ENCODE assay signal across 10 cellular contexts in genomic region chr15:40937762-40938529, GRCh38. TPM values are rescaled to one million over a fixed set of nuclear protein-coding genes. Genes with fewer than 3 reads are reported as not detected.
A peak's percentile ranks its signal among the peaks of the same experiment; 100 is the strongest.
DNase-seq lines count a peak whose midpoint lies in the region; TF ChIP-seq lines count a peak whose summit lies in the region.
"Had no signal": no experiment of that assay in that cellular context is flagged by ENCODE, and none has a peak within 500 bp of the region (broad histone marks: within the 10 kb centered on the region; RNA-seq: fewer than 3 reads in every experiment).

No MANE protein-coding gene starts in this region.

- H3K27me3 Mint-ChIP-seq in activated CD4-positive, alpha-beta memory T cell treated with anti-CD3 and anti-CD28 coated beads, Interleukin-2, amount 10 ng/mL, durations not matched to agents 7 days and 5 days, result peaks cover 6% of the 10 kb centered on the region

- no peaks in the 10 kb centered on the region for H3K36me3 ChIP-seq in BJ (ENCODE audit: control insufficient read depth, insufficient read depth, low read length)
- peaks cover 0 to 3% of the 10 kb centered on the region in 2 experiments; a peak in 1 of 3 replicates for H3K36me3 ChIP-seq in HEK293 (ENCODE audit: control insufficient read depth in 2 of 2, insufficient read depth in 1 of 2, low read length in 2 of 2)
- H3K36me3 ChIP-seq in liver (ENCODE audit: control insufficient read depth in 4 of 4, insufficient read depth in 3 of 4, low read depth in 1 of 4, low read length in 3 of 4), result no peaks in the 10 kb centered on the region
- H3K36me3 ChIP-seq in thyroid gland, result no peaks in the 10 kb centered on the region

- no peaks in the 10 kb centered on the region for H3K36me3 Mint-ChIP-seq in activated CD4-positive, alpha-beta memory T cell treated with anti-CD3 and anti-CD28 coated beads, Interleukin-2, amount 10 ng/mL, durations not matched to agents 7 days and 5 days (ENCODE audit: low read depth)
- H3K36me3 Mint-ChIP-seq: brain had no signal

- H3K9me3 Mint-ChIP-seq in activated CD4-positive, alpha-beta memory T cell treated with anti-CD3 and anti-CD28 coated beads, Interleukin-2, amount 10 ng/mL, durations not matched to agents 7 days and 5 days, result no peaks in the 10 kb centered on the region

- H3K27ac ChIP-seq in HEK293 (ENCODE audit: extremely low read depth, low read depth, low read length) (no peak overlapping the region), liver (ENCODE audit: low read depth in 1 of 2, low read length in 2 of 2) (peak overlapping the region in 1 of 2 donors; percentile 48), thyroid gland (peak overlapping the region in 1 of 3 donors; percentile 5)

- no peak overlapping the region for H3K4me3 Mint-ChIP-seq in activated CD4-positive, alpha-beta memory T cell treated with anti-CD3 and anti-CD28 coated beads, Interleukin-2, amount 10 ng/mL, durations not matched to agents 7 days and 5 days

- H3K4me3 ChIP-seq in BJ (ENCODE audit: low read depth, low read length) (no peak overlapping the region), HEK293 (ENCODE audit: low read depth, low read length) (no peak overlapping the region), liver (ENCODE audit: low read depth in 1 of 3, low read length in 3 of 3) (no peak overlapping the region), thyroid gland (replicated peaks in 1 of 3) (no peak overlapping the region)

- H3K27ac Mint-ChIP-seq in activated CD4-positive, alpha-beta memory T cell treated with anti-CD3 and anti-CD28 coated beads, Interleukin-2, amount 10 ng/mL, durations not matched to agents 7 days and 5 days, result peak overlapping the region; percentile 11

- intact Hi-C loops in thyroid gland (cut with DNase I), result no loop called here

- DNase-seq in BJ (ENCODE audit: low read depth), result no peak
- DNase-seq in activated CD4-positive, alpha-beta memory T cell treated with anti-CD3 and anti-CD28 coated beads, Interleukin-2, amount 10 ng/mL, durations not matched to agents 7 days and 5 days, result no peak
- DNase-seq in thyroid gland, result no peak
- no peak for DNase-seq in NCI-H345 (lab: John Stamatoyannopoulos, UW)
- DNase-seq in nucleus accumbens (lab: John Stamatoyannopoulos, UW), result no peak
- no peak for DNase-seq in epidermal melanocyte (ENCODE audit: insufficient read length, low spot score)
- DNase-seq: retina had no signal

- peak; percentile 22; the same call in 1 of the 2 replicates for TF ChIP-seq CTCF in BJ (IDR thresholded peaks at IDR 0.05; ENCODE audit: insufficient read depth, low read depth, low read length)
- TF ChIP-seq CTCF in HEK293 (tag by site-specific recombination; IDR thresholded peaks at IDR 0.05), result 0 out of 2 replicates have a peak, but pooled peaks have one; percentile 6
- TF ChIP-seq CTCF in liver (IDR thresholded peaks at IDR 0.05; ENCODE audit: low read depth, low read length, missing input control), result peak; percentile 67
- peak in 2 of 6 experiments; percentile 10 to 22 for TF ChIP-seq CTCF in thyroid gland (IDR thresholded peaks at IDR 0.05)

- H3K4me1 ChIP-seq in HEK293 (ENCODE audit: control insufficient read depth, insufficient read depth, low read length) (peaks cover 4% of the 10 kb centered on the region; the same call in 1 of the 2 replicates), liver (ENCODE audit: control insufficient read depth in 4 of 4, insufficient read depth in 4 of 4, low read length in 3 of 4) (peaks cover 11 to 54% (median 37%) of the 10 kb centered on the region in 4 donors), thyroid gland (peaks cover 10 to 24% of the 10 kb centered on the region in 2 donors)

- H3K4me1 Mint-ChIP-seq in activated CD4-positive, alpha-beta memory T cell treated with anti-CD3 and anti-CD28 coated beads, Interleukin-2, amount 10 ng/mL, durations not matched to agents 7 days and 5 days, result peaks cover 17% of the 10 kb centered on the region

- CTCF ChIA-PET in BJ (lab: Yijun Ruan, JAX), result interaction anchor here (0.6 to 9.5 kb wide), 4 partner anchors 8 to 256 kb away, joined by 3 to 142 read pairs (median 86); partner anchors contain the start of gene DLL4
- CTCF ChIA-PET in HEK293 (lab: Yijun Ruan, JAX), result interaction anchor here (0.7 kb wide), 2 partner anchors 113 to 273 kb away, joined by 3 read pairs; no protein-coding TSS in a partner anchor
- CTCF ChIA-PET in activated CD4-positive, alpha-beta memory T cell treated with anti-CD3 and anti-CD28 coated beads, Interleukin-2, amount 10 ng/mL, durations not matched to agents 7 days and 5 days (lab: Charles Lee), result no interaction called here

- no peaks in the 10 kb centered on the region for H3K9me3 ChIP-seq in HEK293 (ENCODE audit: control insufficient read depth, insufficient read depth, low read depth, low read length)
- H3K9me3 ChIP-seq in liver (ENCODE audit: control insufficient read depth in 4 of 4, low read length in 3 of 4), result no peaks in the 10 kb centered on the region
- H3K9me3 ChIP-seq in thyroid gland, result no peaks in the 10 kb centered on the region

- no peaks in the 10 kb centered on the region for H3K27me3 ChIP-seq in BJ (ENCODE audit: control insufficient read depth, insufficient read depth, low read length)
- H3K27me3 ChIP-seq in liver (ENCODE audit: control insufficient read depth in 4 of 4, insufficient read depth in 4 of 4, low read length in 3 of 4), result no peaks in the 10 kb centered on the region
- H3K27me3 ChIP-seq in thyroid gland, result no peaks in the 10 kb centered on the region

- peak; percentile 79 to 80 for TF ChIP-seq RAD21 in liver (IDR thresholded peaks at IDR 0.05)

- no peak overlapping the region for H3K9ac ChIP-seq in liver (ENCODE audit: low read depth in 1 of 2, low read length in 2 of 2)

- WGBS in liver, result 64% methylated on average over 19 of the region's 19 CpGs
- WGBS in thyroid gland, 2 donors, result 61 to 72% methylated on average over 12 to 16 of the region's 19 CpGs

- POLR2A ChIA-PET in BJ (lab: Charles Lee), result no interaction called here
- POLR2A ChIA-PET in HEK293 (lab: Yijun Ruan, JAX), result interaction anchor here (5.3 kb wide), 1 partner anchor 16 kb away, joined by 64 read pairs; the partner anchor contains the start of gene CHAC1
- POLR2A ChIA-PET in activated CD4-positive, alpha-beta memory T cell treated with anti-CD3 and anti-CD28 coated beads, Interleukin-2, amount 10 ng/mL, durations not matched to agents 7 days and 5 days (lab: Charles Lee), result no interaction called here

- no peak for TF ChIP-seq POLR2A in thyroid gland (IDR thresholded peaks at IDR 0.05)

TF ChIP-seq in HEK293, 187 proteins besides CTCF, POLR2A, EP300 and RAD21:
- TF ChIP-seq ZNF121 (tag by site-specific recombination; IDR thresholded peaks at IDR 0.05) (no peak), ZIC2 (tag by site-specific recombination; IDR thresholded peaks at IDR 0.05) (peak; percentile 51)

TF ChIP-seq in liver, 16 proteins besides CTCF, POLR2A, EP300 and RAD21:
- TF ChIP-seq NR2F2 (IDR thresholded peaks at IDR 0.05) (no peak), ZBTB33 (IDR thresholded peaks at IDR 0.05) (no peak), ATF3 (IDR thresholded peaks at IDR 0.05) (no peak), MAX (IDR thresholded peaks at IDR 0.05) (no peak), TAF1 (conservative IDR thresholded peaks at IDR 0.05) (no peak), FOXA1 (IDR thresholded peaks at IDR 0.05) (no peak)

RNA-seq across cellular contexts. Expression of gene DLL4, which starts 8.8 kb away (rescaled TPM):
- polyA plus RNA-seq in BJ (2011; rRNA removed) (0.32 and 0.47 TPM in 2 replicates), liver (1 to 10 TPM; 2.1 to 2.5 TPM)
- 0.46 and 0.76 TPM in 2 replicates for polyA minus RNA-seq in BJ (2011; rRNA and poly(A)+ RNA removed)
- not detected for total RNA-seq in activated CD4-positive, alpha-beta memory T cell treated with anti-CD3 and anti-CD28 coated beads, Interleukin-2, amount 10 ng/mL, durations not matched to agents 7 days and 5 days
- total RNA-seq in liver (1 to 10 TPM; 3.5 to 3.8 TPM), thyroid gland (10 to 100 TPM in 3 of 4 donors, 1 to 10 TPM in 1; 6.8 to 27.1 (median 10.8) TPM)

RNA-seq across cellular contexts. Expression of gene CHAC1, which starts 15.3 kb away (rescaled TPM):
- polyA plus RNA-seq in BJ (2011; rRNA removed), result 107 and 155 TPM in 2 replicates
- 73.7 and 158 TPM in 2 replicates for polyA minus RNA-seq in BJ (2011; rRNA and poly(A)+ RNA removed)
- total RNA-seq in activated CD4-positive, alpha-beta memory T cell treated with anti-CD3 and anti-CD28 coated beads, Interleukin-2, amount 10 ng/mL, durations not matched to agents 7 days and 5 days, result 10 to 100 TPM; 20.3 to 22.0 TPM
- total RNA-seq in liver, result 1 to 10 TPM in 1 of 2 donors, under 1 TPM in 1; 0.19 to 1.0 TPM
- polyA plus RNA-seq in liver, result 1 to 10 TPM; 1.2 to 3.5 TPM
- total RNA-seq in thyroid gland, result 1 to 10 TPM; 1.1 to 3.1 (median 1.8) TPM

RNA-seq across cellular contexts. Expression of gene VPS18, which starts 43.7 kb away (rescaled TPM):
- polyA plus RNA-seq in BJ (2011; rRNA removed), result 18.2 and 28.4 TPM in 2 replicates
- 39.8 and 61.1 TPM in 2 replicates for polyA minus RNA-seq in BJ (2011; rRNA and poly(A)+ RNA removed)
- total RNA-seq in activated CD4-positive, alpha-beta memory T cell treated with anti-CD3 and anti-CD28 coated beads, Interleukin-2, amount 10 ng/mL, durations not matched to agents 7 days and 5 days, result 10 to 100 TPM; 16.3 to 17.1 TPM
- 10 to 100 TPM in 1 of 2 donors, 1 to 10 TPM in 1; 9.8 to 15.3 TPM for total RNA-seq in liver
- 10 to 100 TPM in 1 of 2 donors, 1 to 10 TPM in 1; 3.4 to 10.8 TPM for polyA plus RNA-seq in liver
- total RNA-seq in thyroid gland, result 10 to 100 TPM; 29.2 to 43.6 (median 37.2) TPM

Comparison
In these comparisons a context has a peak if more than half of its experiments do, and no peak if none do; other contexts are left out.
1. RNA of gene CHAC1, which starts 15.3 kb away (total RNA-seq): 20.3 to 22.0 TPM in activated CD4-positive, alpha-beta memory T cell treated with anti-CD3 and anti-CD28 coated beads, Interleukin-2, amount 10 ng/mL, durations not matched to agents 7 days and 5 days; 1.1 to 3.1 TPM in thyroid gland and 0.19 to 1.0 TPM in liver; every median in the first group is over 4 times any median in the second.